16 cellular contexts compared by ENCODE assay signal in the genomic region with DNA sequence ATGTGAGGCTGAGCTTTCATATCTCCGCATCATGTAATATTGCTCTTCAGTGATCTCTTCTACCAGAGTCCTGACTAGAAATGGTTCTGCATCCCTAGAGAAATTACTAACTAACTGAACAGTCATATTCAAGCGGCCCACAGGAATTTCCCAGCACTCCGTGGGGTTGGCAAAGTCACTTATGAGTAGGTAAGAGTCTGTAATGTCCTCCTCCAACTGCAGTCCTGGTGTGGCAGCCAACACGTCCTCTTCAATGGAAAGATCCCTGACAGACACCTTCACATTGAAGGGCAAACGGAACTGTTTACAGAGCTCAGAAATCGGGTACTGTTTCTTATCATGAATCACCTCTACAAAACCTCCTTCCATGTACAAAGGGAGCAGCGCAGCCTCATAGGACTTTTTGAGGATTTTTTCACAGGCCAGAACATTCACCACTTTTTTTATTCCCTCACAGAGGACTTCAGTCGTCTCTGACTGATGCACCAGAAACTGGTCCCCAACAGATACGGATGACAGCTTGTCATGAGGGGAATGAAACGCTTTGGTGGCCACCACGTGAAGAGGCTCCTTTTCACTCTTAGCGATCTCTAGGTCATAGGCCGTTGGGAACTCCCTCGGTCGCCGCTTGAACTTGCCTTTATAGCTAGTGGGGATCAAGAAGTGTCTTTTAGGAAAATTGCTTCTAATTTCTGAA.
DNase-seq lines count a peak whose midpoint lies in the region; TF ChIP-seq lines count a peak whose summit lies in the region.
"Had no signal": no experiment of that assay in that cellular context is flagged by ENCODE, and none has a peak within 500 bp of the region (broad histone marks: within the 10 kb centered on the region; RNA-seq: fewer than 3 reads in every experiment).

No MANE protein-coding gene starts in this region.

- CTCF ChIA-PET in activated CD4-positive, alpha-beta memory T cell treated with anti-CD3 and anti-CD28 coated beads for 36 hours (lab: Charles Lee), result interaction anchor here (1.3 to 1.4 kb wide), 2 partner anchors 27 to 515 kb away, joined by 3 read pairs; no protein-coding TSS in a partner anchor
- CTCF ChIA-PET in activated CD4-positive, alpha-beta memory T cell treated with anti-CD3 and anti-CD28 coated beads, Interleukin-2, amount 10 ng/mL, durations not matched to agents 7 days and 5 days (lab: Charles Lee), result no interaction called here

- peaks cover 8% of the 10 kb centered on the region for H3K36me3 Mint-ChIP-seq in activated CD4-positive, alpha-beta memory T cell treated with anti-CD3 and anti-CD28 coated beads for 36 hours
- H3K36me3 Mint-ChIP-seq in activated CD4-positive, alpha-beta memory T cell treated with anti-CD3 and anti-CD28 coated beads, Interleukin-2, amount 10 ng/mL, durations not matched to agents 7 days and 5 days (ENCODE audit: low read depth), result peaks cover 82% of the 10 kb centered on the region
- no peaks in the 10 kb centered on the region for H3K36me3 Mint-ChIP-seq in HFFc6 (ENCODE audit: low read depth)
- H3K36me3 Mint-ChIP-seq: mesothelial cell of epicardium had no signal

- H3K9me3 Mint-ChIP-seq in activated CD4-positive, alpha-beta memory T cell treated with anti-CD3 and anti-CD28 coated beads for 36 hours, result no peaks in the 10 kb centered on the region
- no peaks in the 10 kb centered on the region for H3K9me3 Mint-ChIP-seq in activated CD4-positive, alpha-beta memory T cell treated with anti-CD3 and anti-CD28 coated beads, Interleukin-2, amount 10 ng/mL, durations not matched to agents 7 days and 5 days
- no peaks in the 10 kb centered on the region for H3K9me3 Mint-ChIP-seq in HFFc6
- H3K9me3 Mint-ChIP-seq: mesothelial cell of epicardium had no signal

- peak overlapping the region; percentile 78 for H3K27ac Mint-ChIP-seq in activated CD4-positive, alpha-beta memory T cell treated with anti-CD3 and anti-CD28 coated beads for 36 hours
- no peak overlapping the region for H3K27ac Mint-ChIP-seq in activated CD4-positive, alpha-beta memory T cell treated with anti-CD3 and anti-CD28 coated beads, Interleukin-2, amount 10 ng/mL, durations not matched to agents 7 days and 5 days
- H3K27ac Mint-ChIP-seq in HFFc6, result no peak overlapping the region
- H3K27ac Mint-ChIP-seq: mesothelial cell of epicardium had no signal

- DNase-seq in activated CD4-positive, alpha-beta memory T cell treated with anti-CD3 and anti-CD28 coated beads for 36 hours, result peak; percentile 67
- no peak for DNase-seq in activated CD4-positive, alpha-beta memory T cell treated with anti-CD3 and anti-CD28 coated beads, Interleukin-2, amount 10 ng/mL, durations not matched to agents 7 days and 5 days
- DNase-seq in HFFc6 (peak; percentile 1), nucleus accumbens (lab: John Stamatoyannopoulos, UW) (no peak), superior temporal gyrus (ENCODE audit: extremely low spot score) (no peak), D341Med (ENCODE audit: low spot score) (no peak)
- peak; percentile 71 to 73 for DNase-seq in activated T-cell treated with anti-CD3 and anti-CD28 coated beads, Interleukin-2, amount 50 U/mL, for 48 hours
- peak; percentile 18 to 38 for DNase-seq in stimulated activated CD4-positive, alpha-beta T cell treated with anti-CD3 and anti-CD28 coated beads, Interleukin-2, amount 100 ng/mL, for 48 hours
- DNase-seq: activated CD4-positive, alpha-beta T cell treated with anti-CD3 and anti-CD28 coated beads, Interleukin-2, amount 50 U/mL, for 4 hours; DND-41; foreskin keratinocyte; NCI-H1930; NCI-H524; OCI-M1; SJCRH30 had no signal

- POLR2A ChIA-PET in activated CD4-positive, alpha-beta memory T cell treated with anti-CD3 and anti-CD28 coated beads for 36 hours (lab: Charles Lee), result interaction anchor here (0.9 kb wide), 1 partner anchor 9 kb away, joined by 4 read pairs; no protein-coding TSS in a partner anchor
- POLR2A ChIA-PET in activated CD4-positive, alpha-beta memory T cell treated with anti-CD3 and anti-CD28 coated beads, Interleukin-2, amount 10 ng/mL, durations not matched to agents 7 days and 5 days (lab: Charles Lee), result no interaction called here

- H3K4me3 Mint-ChIP-seq in activated CD4-positive, alpha-beta memory T cell treated with anti-CD3 and anti-CD28 coated beads for 36 hours, result peak overlapping the region; percentile 60
- H3K4me3 Mint-ChIP-seq in activated CD4-positive, alpha-beta memory T cell treated with anti-CD3 and anti-CD28 coated beads, Interleukin-2, amount 10 ng/mL, durations not matched to agents 7 days and 5 days, result no peak overlapping the region
- H3K4me3 Mint-ChIP-seq in HFFc6, result no peak overlapping the region
- H3K4me3 Mint-ChIP-seq: mesothelial cell of epicardium had no signal

- no peak for TF ChIP-seq CTCF in HFFc6 (IDR thresholded peaks at IDR 0.05)

- H3K4me1 Mint-ChIP-seq in activated CD4-positive, alpha-beta memory T cell treated with anti-CD3 and anti-CD28 coated beads for 36 hours (ENCODE audit: low read depth), result peaks cover 87% of the 10 kb centered on the region
- peaks cover 29% of the 10 kb centered on the region for H3K4me1 Mint-ChIP-seq in activated CD4-positive, alpha-beta memory T cell treated with anti-CD3 and anti-CD28 coated beads, Interleukin-2, amount 10 ng/mL, durations not matched to agents 7 days and 5 days
- H3K4me1 Mint-ChIP-seq in HFFc6 (ENCODE audit: low read depth), result no peaks in the 10 kb centered on the region
- H3K4me1 Mint-ChIP-seq: mesothelial cell of epicardium had no signal

- intact Hi-C loops in activated CD4-positive, alpha-beta memory T cell treated with anti-CD3 and anti-CD28 coated beads for 36 hours (cut with micrococcal nuclease), result loop anchor here (1.0 to 5.0 kb wide), 6 partner anchors 8 to 94 kb away; no protein-coding TSS in a partner anchor

- no peaks in the 10 kb centered on the region for H3K27me3 Mint-ChIP-seq in activated CD4-positive, alpha-beta memory T cell treated with anti-CD3 and anti-CD28 coated beads for 36 hours
- no peaks in the 10 kb centered on the region for H3K27me3 Mint-ChIP-seq in activated CD4-positive, alpha-beta memory T cell treated with anti-CD3 and anti-CD28 coated beads, Interleukin-2, amount 10 ng/mL, durations not matched to agents 7 days and 5 days
- H3K27me3 Mint-ChIP-seq in HFFc6 (ENCODE audit: insufficient read depth), result peaks cover 2% of the 10 kb centered on the region; the same call in 1 of the 2 replicates

Comparison
In these comparisons a context has a peak if more than half of its experiments do, and no peak if none do; other contexts are left out.
1. DNase-seq: peak in activated CD4-positive, alpha-beta memory T cell treated with anti-CD3 and anti-CD28 coated beads for 36 hours (single experiment), HFFc6 (single experiment), activated T-cell treated with anti-CD3 and anti-CD28 coated beads, Interleukin-2, amount 50 U/mL, for 48 hours (2 of 2) and stimulated activated CD4-positive, alpha-beta T cell treated with anti-CD3 and anti-CD28 coated beads, Interleukin-2, amount 100 ng/mL, for 48 hours (2 of 2); none in activated CD4-positive, alpha-beta memory T cell treated with anti-CD3 and anti-CD28 coated beads, Interleukin-2, amount 10 ng/mL, durations not matched to agents 7 days and 5 days (single experiment), nucleus accumbens (0 of 56), superior temporal gyrus (single experiment) and D341Med (single experiment).